In genomic region chr12:49672351-49673181, GRCh38 we compare ENCODE assay signal across 9 cellular contexts. TPM values are rescaled to one million over a fixed set of nuclear protein-coding genes. Genes with fewer than 3 reads are reported as not detected.
DNase-seq lines count a peak whose midpoint lies in the region; ATAC-seq and TF ChIP-seq lines count a peak whose summit lies in the region.
"Had no signal": no experiment of that assay in that cellular context is flagged by ENCODE, and none has a peak within 500 bp of the region (broad histone marks: within the 10 kb centered on the region; RNA-seq: fewer than 3 reads in every experiment).

No MANE protein-coding gene starts in this region.

- intact Hi-C loops in activated CD8-positive, alpha-beta T cell treated with anti-CD3 and anti-CD28 coated beads for 36 hours (cut with micrococcal nuclease): no loop called here
- intact Hi-C loops in right cardiac atrium (cut with DNase I): loop anchor here in 1 of 4 donors (5.0 kb wide), 1 partner anchor 35 kb away; the partner anchor contains the start of gene FMNL3

- 0 out of 5 replicates have a peak overlapping the region, but pooled peaks of 1 of the 2 experiments have one; percentile 12 for H3K4me3 Mint-ChIP-seq in H9
- H3K4me3 Mint-ChIP-seq in activated CD8-positive, alpha-beta T cell treated with anti-CD3 and anti-CD28 coated beads for 36 hours: no peak overlapping the region

- POLR2A ChIA-PET in activated CD8-positive, alpha-beta T cell treated with anti-CD3 and anti-CD28 coated beads for 36 hours (lab: Charles Lee): interaction anchor here (0.9 to 5.0 kb wide), 6 partner anchors 10 to 34 kb away, joined by 3 to 23 read pairs (median 6); partner anchors contain the start of gene FMNL3
- POLR2A ChIA-PET in GM10248 (lab: Yijun Ruan, JAX): interaction anchor here (5.2 kb wide), 1 partner anchor 31 kb away, joined by 22 read pairs; no protein-coding TSS in a partner anchor

- H2AFZ ChIP-seq in H9 (ENCODE audit: low read length): no peak overlapping the region

- H3K9me3 Mint-ChIP-seq in H9: no peaks in the 10 kb centered on the region
- H3K9me3 Mint-ChIP-seq in activated CD8-positive, alpha-beta T cell treated with anti-CD3 and anti-CD28 coated beads for 36 hours: no peaks in the 10 kb centered on the region

- no peaks in the 10 kb centered on the region for H4K20me1 ChIP-seq in H9 (ENCODE audit: control insufficient read depth, insufficient read depth, insufficient read length)

- no peak overlapping the region for H4K8ac ChIP-seq in H9 (replicated peaks; ENCODE audit: insufficient read length, low read depth, low read length)

- H3K27ac Mint-ChIP-seq in H9: peak overlapping the region in 2 of 3 experiments; percentile 60 to 87; a peak in 6 of 7 replicates
- peak overlapping the region; percentile 97 for H3K27ac Mint-ChIP-seq in activated CD8-positive, alpha-beta T cell treated with anti-CD3 and anti-CD28 coated beads for 36 hours

- no peaks in the 10 kb centered on the region for H3K79me1 ChIP-seq in H9 (ENCODE audit: insufficient read depth, low read depth, low read length, poor library complexity, severe bottlenecking)

- H3K4me2 ChIP-seq in H9 (ENCODE audit: insufficient read depth, insufficient read length, low read length): no peak overlapping the region

- H3K18ac ChIP-seq in H9 (ENCODE audit: insufficient read length, low read depth, low read length): no peak overlapping the region

- H2BK20ac ChIP-seq in H9 (ENCODE audit: low read depth, low read length, poor library complexity, severe bottlenecking): no peak overlapping the region

- no peak overlapping the region for H3K23ac ChIP-seq in H9 (ENCODE audit: insufficient read length, low read depth, low read length)

- WGBS in H9 (ENCODE audit: extremely low coverage, insufficient read length, low lambda C conversion rate): no CpG with 5 or more reads among the region's 5 CpGs
- WGBS in right cardiac atrium: 31% methylated on average over 5 of the region's 5 CpGs

- H3K27me3 Mint-ChIP-seq in H9 (ENCODE audit: low read depth): no peaks in the 10 kb centered on the region
- no peaks in the 10 kb centered on the region for H3K27me3 Mint-ChIP-seq in activated CD8-positive, alpha-beta T cell treated with anti-CD3 and anti-CD28 coated beads for 36 hours

- no peak overlapping the region for H2BK12ac ChIP-seq in H9 (ENCODE audit: insufficient read length, low read depth, low read length)

- H3K23me2 ChIP-seq in H9 (ENCODE audit: insufficient read length, low read depth, low read length, poor library complexity, severe bottlenecking): no peaks in the 10 kb centered on the region

- no peak overlapping the region for H3K14ac ChIP-seq in H9 (ENCODE audit: insufficient read depth, low read length)

- no peak overlapping the region for H2BK15ac ChIP-seq in H9 (ENCODE audit: low read depth, low read length)

- H3K27ac ChIP-seq in H9 (ENCODE audit: insufficient read length, low read depth, low read length) (no peak overlapping the region), right cardiac atrium (ENCODE audit: low read length) (peak overlapping the region; percentile 100), skeletal muscle tissue (ENCODE audit: low read depth, low read length) (peak overlapping the region; percentile 96)

- no peak for ATAC-seq in activated CD8-positive, alpha-beta T cell treated with anti-CD3 and anti-CD28 coated beads for 36 hours
- no peak for ATAC-seq in right cardiac atrium
- ATAC-seq in GM19324 (IDR thresholded peaks at IDR 0.05; ENCODE audit: low FRiP score, unreplicated experiment): no peak
- ATAC-seq in GM18870 (IDR thresholded peaks at IDR 0.05; ENCODE audit: unreplicated experiment): no peak

- H3K9me3 ChIP-seq in H9 (ENCODE audit: control insufficient read depth, low read depth, low read length): no peaks in the 10 kb centered on the region
- H3K9me3 ChIP-seq in right cardiac atrium (ENCODE audit: control insufficient read depth, low read length): no peaks in the 10 kb centered on the region
- no peaks in the 10 kb centered on the region for H3K9me3 ChIP-seq in skeletal muscle tissue (ENCODE audit: control insufficient read depth in 3 of 3, low read length in 3 of 3)
- H3K9me3 ChIP-seq: mucosa of descending colon had no signal

- peaks cover 34 to 39% of the 10 kb centered on the region in 2 experiments for H3K4me1 Mint-ChIP-seq in H9
- peaks cover 92% of the 10 kb centered on the region for H3K4me1 Mint-ChIP-seq in activated CD8-positive, alpha-beta T cell treated with anti-CD3 and anti-CD28 coated beads for 36 hours (ENCODE audit: low read depth)

- H3K27me3 ChIP-seq in H9 (ENCODE audit: insufficient read depth, low read length): no peaks in the 10 kb centered on the region
- no peaks in the 10 kb centered on the region for H3K27me3 ChIP-seq in right cardiac atrium (ENCODE audit: control insufficient read depth, insufficient read depth)
- no peaks in the 10 kb centered on the region for H3K27me3 ChIP-seq in skeletal muscle tissue (ENCODE audit: control insufficient read depth in 3 of 3, insufficient read depth in 3 of 3, low read length in 3 of 3)

- no peak overlapping the region for H3K56ac ChIP-seq in H9 (ENCODE audit: insufficient read length, low read depth, low read length)

- no peak for TF ChIP-seq CTCF in H9 (conservative IDR thresholded peaks at IDR 0.05)
- no peak for TF ChIP-seq CTCF in activated CD8-positive, alpha-beta T cell treated with anti-CD3 and anti-CD28 coated beads for 36 hours (IDR thresholded peaks at IDR 0.05)
- TF ChIP-seq CTCF in GM10248 (IDR thresholded peaks at IDR 0.05; ENCODE audit: control extremely low read depth, extremely low read depth, low read depth, missing control alignments): no peak

- H3K4ac ChIP-seq in H9 (ENCODE audit: low read depth, low read length): no peak overlapping the region

- H2AK5ac ChIP-seq in H9 (ENCODE audit: insufficient read length, low read length): no peak overlapping the region

- H3K4me3 ChIP-seq in right cardiac atrium (ENCODE audit: low read length): no peak overlapping the region
- peak overlapping the region; percentile 47 to 58 (median 54) for H3K4me3 ChIP-seq in skeletal muscle tissue (ENCODE audit: low read length in 3 of 3)
- H3K4me3 ChIP-seq: mucosa of descending colon had no signal

- no peak overlapping the region for H3T11ph ChIP-seq in H9 (ENCODE audit: low read length)

- no peaks in the 10 kb centered on the region; the same call in 1 of the 2 replicates for H3K79me2 ChIP-seq in H9 (ENCODE audit: insufficient read depth, low read length)

- CTCF ChIA-PET in activated CD8-positive, alpha-beta T cell treated with anti-CD3 and anti-CD28 coated beads for 36 hours (lab: Charles Lee): interaction anchor here (1.1 to 7.4 kb wide), 12 partner anchors 9 to 105 kb away, joined by 3 to 80 read pairs (median 8); partner anchors contain the start of genes FMNL3 and TMBIM6
- CTCF ChIA-PET in GM10248 (lab: Yijun Ruan, JAX): interaction anchor here (0.8 to 11.7 kb wide), 14 partner anchors 9 to 91 kb away, joined by 3 to 131 read pairs (median 12); partner anchors contain the start of genes FMNL3 and TMBIM6

- no peaks in the 10 kb centered on the region for H3K36me3 ChIP-seq in skeletal muscle tissue (ENCODE audit: control insufficient read depth in 3 of 3, insufficient read depth in 3 of 3, low read length in 3 of 3)

- no peak for DNase-seq in H9
- no peak for DNase-seq in activated CD8-positive, alpha-beta T cell treated with anti-CD3 and anti-CD28 coated beads for 36 hours
- no peak for DNase-seq in right cardiac atrium
- DNase-seq in NCI-H82 (lab: John Stamatoyannopoulos, UW): no peak
- DNase-seq in GM10248 (ENCODE audit: extremely low spot score): no peak

- H3K36me3 Mint-ChIP-seq in H9 (ENCODE audit: insufficient read depth in 1 of 3, low read depth in 3 of 3): no peaks in the 10 kb centered on the region; a peak in 1 of 7 replicates
- H3K36me3 Mint-ChIP-seq in activated CD8-positive, alpha-beta T cell treated with anti-CD3 and anti-CD28 coated beads for 36 hours (ENCODE audit: low read depth): peaks cover 3% of the 10 kb centered on the region

- no peak overlapping the region for H3K9ac ChIP-seq in H9 (ENCODE audit: extremely low read depth, insufficient read length, low read length)
- H3K9ac ChIP-seq in skeletal muscle tissue (ENCODE audit: low read depth in 1 of 3, low read length in 3 of 3): peak overlapping the region; percentile 19 to 70 (median 52)

- H2BK5ac ChIP-seq in H9 (ENCODE audit: insufficient read length, low read length): no peak overlapping the region

- H4K5ac ChIP-seq in H9 (ENCODE audit: insufficient read length, low read depth, low read length): no peak overlapping the region

- no peak overlapping the region for H2BK120ac ChIP-seq in H9 (ENCODE audit: low read depth, low read length, poor library complexity, severe bottlenecking)

- peaks cover 3% of the 10 kb centered on the region; the same call in 1 of the 2 replicates for H3K4me1 ChIP-seq in H9 (ENCODE audit: insufficient read depth, low read length)
- peaks cover 42% of the 10 kb centered on the region for H3K4me1 ChIP-seq in right cardiac atrium (ENCODE audit: control insufficient read depth, insufficient read depth, low read length)
- H3K4me1 ChIP-seq in skeletal muscle tissue (ENCODE audit: control insufficient read depth in 3 of 3, insufficient read depth in 3 of 3, low read length in 3 of 3): peaks cover 61 to 64% (median 63%) of the 10 kb centered on the region in 3 donors

- H4K91ac ChIP-seq in H9 (ENCODE audit: insufficient read length, low read depth, low read length): no peak overlapping the region

RNA-seq across cellular contexts. Expression of gene FMNL3, which starts 34.6 kb away (rescaled TPM):
- 20.5 and 22.8 TPM in 2 replicates for total RNA-seq in H9 (2021)
- total RNA-seq in activated CD8-positive, alpha-beta T cell treated with anti-CD3 and anti-CD28 coated beads for 36 hours: 10 to 100 TPM; 22.8 to 23.5 TPM
- total RNA-seq in right cardiac atrium: 10 to 100 TPM; 11.7 to 19.0 (median 11.9) TPM
- 7.0 TPM for polyA plus RNA-seq in right cardiac atrium
- total RNA-seq in skeletal muscle tissue: 19.3 TPM

RNA-seq across cellular contexts. Expression of gene PRPF40B, which starts 49.2 kb away (rescaled TPM):
- total RNA-seq in H9 (2021): 17.4 and 19.0 TPM in 2 replicates
- 1 to 10 TPM; 4.9 to 5.6 TPM for total RNA-seq in activated CD8-positive, alpha-beta T cell treated with anti-CD3 and anti-CD28 coated beads for 36 hours
- total RNA-seq in right cardiac atrium: 10 to 100 TPM; 19.2 to 26.7 (median 22.1) TPM
- polyA plus RNA-seq in right cardiac atrium: 15.9 TPM
- total RNA-seq in skeletal muscle tissue: 7.3 TPM
